10 cellular contexts compared by ENCODE assay signal in the genomic region with DNA sequence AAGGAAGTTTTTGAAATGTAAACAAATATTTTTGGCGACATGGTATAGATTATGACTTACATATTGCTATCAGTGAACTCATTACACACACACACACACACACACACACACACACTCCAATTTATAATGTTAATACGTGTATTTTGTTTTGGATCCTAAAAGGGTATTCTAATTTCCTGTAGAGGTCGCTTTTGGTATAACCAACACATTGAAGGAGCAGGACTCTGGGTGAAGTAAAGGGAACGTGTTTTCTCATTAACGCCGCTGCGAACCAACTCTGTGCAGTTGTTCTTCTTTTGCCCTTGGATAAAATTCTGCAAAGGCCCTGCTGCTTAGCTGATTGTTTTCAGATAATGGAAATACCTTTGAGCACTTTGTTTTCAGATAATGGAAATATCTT.
DNase-seq lines count a peak whose midpoint lies in the region; ATAC-seq and TF ChIP-seq lines count a peak whose summit lies in the region.
"Had no signal": no experiment of that assay in that cellular context is flagged by ENCODE, and none has a peak within 500 bp of the region (broad histone marks: within the 10 kb centered on the region; RNA-seq: fewer than 3 reads in every experiment).

No MANE protein-coding gene starts in this region.

- no peaks in the 10 kb centered on the region for H3K36me3 Mint-ChIP-seq in progenitor cell of endocrine pancreas (ENCODE audit: insufficient read depth)
- H3K36me3 Mint-ChIP-seq in activated CD8-positive, alpha-beta T cell treated with anti-CD3 and anti-CD28 coated beads for 36 hours (ENCODE audit: low read depth): no peaks in the 10 kb centered on the region

- no peaks in the 10 kb centered on the region for H3K4me1 Mint-ChIP-seq in progenitor cell of endocrine pancreas (ENCODE audit: low read depth)
- H3K4me1 Mint-ChIP-seq in activated CD8-positive, alpha-beta T cell treated with anti-CD3 and anti-CD28 coated beads for 36 hours (ENCODE audit: low read depth): no peaks in the 10 kb centered on the region
- H3K4me1 Mint-ChIP-seq: stimulated activated naive CD8-positive, alpha-beta T cell treated with anti-CD3 and anti-CD28 coated beads, Interleukin-15, amount 100 ng/mL, for 72 hours had no signal

- POLR2A ChIA-PET in activated CD8-positive, alpha-beta T cell treated with anti-CD3 and anti-CD28 coated beads for 36 hours (lab: Charles Lee): no interaction called here

- no peaks in the 10 kb centered on the region for H3K27me3 Mint-ChIP-seq in progenitor cell of endocrine pancreas
- peaks cover 4% of the 10 kb centered on the region for H3K27me3 Mint-ChIP-seq in activated CD8-positive, alpha-beta T cell treated with anti-CD3 and anti-CD28 coated beads for 36 hours

- peak; percentile 46 for ATAC-seq in GM18861 (IDR thresholded peaks at IDR 0.05; ENCODE audit: unreplicated experiment)
- ATAC-seq in HG02870 (IDR thresholded peaks at IDR 0.05; ENCODE audit: unreplicated experiment): peak; percentile 51
- no peak for ATAC-seq in activated CD8-positive, alpha-beta T cell treated with anti-CD3 and anti-CD28 coated beads for 36 hours
- ATAC-seq: stimulated activated naive CD8-positive, alpha-beta T cell treated with anti-CD3 and anti-CD28 coated beads, Interleukin-15, amount 100 ng/mL, for 72 hours had no signal

- CTCF ChIA-PET in activated CD8-positive, alpha-beta T cell treated with anti-CD3 and anti-CD28 coated beads for 36 hours (lab: Charles Lee): no interaction called here

- intact Hi-C loops in activated CD8-positive, alpha-beta T cell treated with anti-CD3 and anti-CD28 coated beads for 36 hours (cut with micrococcal nuclease): no loop called here

- no peak overlapping the region for H3K27ac Mint-ChIP-seq in progenitor cell of endocrine pancreas
- H3K27ac Mint-ChIP-seq in activated CD8-positive, alpha-beta T cell treated with anti-CD3 and anti-CD28 coated beads for 36 hours: no peak overlapping the region
- H3K27ac Mint-ChIP-seq: stimulated activated naive CD8-positive, alpha-beta T cell treated with anti-CD3 and anti-CD28 coated beads, Interleukin-15, amount 100 ng/mL, for 72 hours had no signal

- no peak overlapping the region for H3K4me3 Mint-ChIP-seq in progenitor cell of endocrine pancreas (ENCODE audit: low read depth)
- H3K4me3 Mint-ChIP-seq in activated CD8-positive, alpha-beta T cell treated with anti-CD3 and anti-CD28 coated beads for 36 hours: no peak overlapping the region
- H3K4me3 Mint-ChIP-seq: stimulated activated naive CD8-positive, alpha-beta T cell treated with anti-CD3 and anti-CD28 coated beads, Interleukin-15, amount 100 ng/mL, for 72 hours had no signal

- peak; percentile 32 for TF ChIP-seq CTCF in progenitor cell of endocrine pancreas (IDR thresholded peaks at IDR 0.05; ENCODE audit: unreplicated experiment)
- no peak for TF ChIP-seq CTCF in activated CD8-positive, alpha-beta T cell treated with anti-CD3 and anti-CD28 coated beads for 36 hours (IDR thresholded peaks at IDR 0.05)

- H3K9me3 Mint-ChIP-seq in progenitor cell of endocrine pancreas (ENCODE audit: low read depth): peaks cover 6% of the 10 kb centered on the region
- H3K9me3 Mint-ChIP-seq in activated CD8-positive, alpha-beta T cell treated with anti-CD3 and anti-CD28 coated beads for 36 hours: peaks cover 2% of the 10 kb centered on the region

- DNase-seq in RPMI8226 (peak; percentile 18), progenitor cell of endocrine pancreas (ENCODE audit: low spot score, unreplicated experiment) (no peak), retina (no peak), T1000 (lab: John Stamatoyannopoulos, UW) (no peak)
- DNase-seq in activated CD8-positive, alpha-beta T cell treated with anti-CD3 and anti-CD28 coated beads for 36 hours: no peak
- DNase-seq: activated CD4-positive, alpha-beta T cell treated with anti-CD3 and anti-CD28 coated beads for 1 hour; NCI-H446; stimulated activated naive CD8-positive, alpha-beta T cell treated with anti-CD3 and anti-CD28 coated beads, Interleukin-15, amount 100 ng/mL, for 72 hours had no signal
